16 cellular contexts compared by ENCODE assay signal in genomic region chr11:121082670-121083069, GRCh38. TPM values are rescaled to one million over a fixed set of nuclear protein-coding genes. Genes with fewer than 3 reads are reported as not detected.
A peak's percentile ranks its signal among the peaks of the same experiment; 100 is the strongest.
DNase-seq lines count a peak whose midpoint lies in the region; TF ChIP-seq lines count a peak whose summit lies in the region.
"Had no signal": no experiment of that assay in that cellular context is flagged by ENCODE, and none has a peak within 500 bp of the region (broad histone marks: within the 10 kb centered on the region; RNA-seq: fewer than 3 reads in every experiment).

No MANE protein-coding gene starts in this region.

- TF ChIP-seq EP300 in Ishikawa (IDR thresholded peaks at IDR 0.05; ENCODE audit: borderline replicate concordance): no peak

- DNase-seq in EH (ENCODE audit: low read depth) (peak; percentile 29), choroid plexus epithelial cell (ENCODE audit: low read depth) (peak; percentile 22), lung microvascular endothelial cell (ENCODE audit: low read depth in 2 of 2) (peak; percentile 14 to 18), NCI-H526 (lab: John Stamatoyannopoulos, UW) (no peak), NCI-H1092 treated with DMSO at 0.1 percent for 48 hours (lab: John Stamatoyannopoulos, UW) (no peak)
- no peak for DNase-seq in central memory CD4-positive, alpha-beta T cell
- DNase-seq in stimulated activated naive CD4-positive, alpha-beta T cell (lab: John Stamatoyannopoulos, UW): no peak
- DNase-seq: activated CD8-positive, alpha-beta memory T cell treated with anti-CD3 and anti-CD28 coated beads, Interleukin-2, amount 50 U/mL, for 4 hours; EL; gastrocnemius medialis; Kasumi-1; NCI-H1930; NCI-H526 treated with DMSO at 0.1 percent for 48 hours; RPMI8226 had no signal

- H3K4me3 ChIP-seq in choroid plexus epithelial cell (ENCODE audit: low read depth, low read length): no peak overlapping the region
- H3K4me3 ChIP-seq: gastrocnemius medialis, smooth muscle cell had no signal

- TF ChIP-seq CTCF in choroid plexus epithelial cell (conservative IDR thresholded peaks at IDR 0.05; ENCODE audit: low read depth, low read length): no peak

- no peak for TF ChIP-seq RAD21 in Ishikawa (IDR thresholded peaks at IDR 0.05; ENCODE audit: low read depth)

TF ChIP-seq in Ishikawa, 13 proteins besides CTCF, POLR2A, EP300 and RAD21:
- no peak for TF ChIP-seq USF1 (IDR thresholded peaks at IDR 0.05)
- peak; percentile 93 for TF ChIP-seq REST (IDR thresholded peaks at IDR 0.05; ENCODE audit: low read depth)

RNA-seq across cellular contexts. Expression of gene TECTA, which starts 18.4 kb away (rescaled TPM):
- total RNA-seq in lung microvascular endothelial cell: 0.20 and 0.22 TPM in 2 replicates

RNA-seq across cellular contexts. Expression of gene TBCEL, which starts 58.8 kb away (rescaled TPM):
- total RNA-seq in lung microvascular endothelial cell: 16.3 and 29.4 TPM in 2 replicates

Comparison
In these comparisons a context has a peak if more than half of its experiments do, and no peak if none do; other contexts are left out.
1. DNase-seq: peak in EH (single experiment), choroid plexus epithelial cell (single experiment) and lung microvascular endothelial cell (2 of 2); none in central memory CD4-positive, alpha-beta T cell (single experiment), stimulated activated naive CD4-positive, alpha-beta T cell (0 of 6), NCI-H526 (0 of 2) and NCI-H1092 treated with DMSO at 0.1 percent for 48 hours (single experiment).